ENCODE assay signal across 1 cellular context in the genomic region with DNA sequence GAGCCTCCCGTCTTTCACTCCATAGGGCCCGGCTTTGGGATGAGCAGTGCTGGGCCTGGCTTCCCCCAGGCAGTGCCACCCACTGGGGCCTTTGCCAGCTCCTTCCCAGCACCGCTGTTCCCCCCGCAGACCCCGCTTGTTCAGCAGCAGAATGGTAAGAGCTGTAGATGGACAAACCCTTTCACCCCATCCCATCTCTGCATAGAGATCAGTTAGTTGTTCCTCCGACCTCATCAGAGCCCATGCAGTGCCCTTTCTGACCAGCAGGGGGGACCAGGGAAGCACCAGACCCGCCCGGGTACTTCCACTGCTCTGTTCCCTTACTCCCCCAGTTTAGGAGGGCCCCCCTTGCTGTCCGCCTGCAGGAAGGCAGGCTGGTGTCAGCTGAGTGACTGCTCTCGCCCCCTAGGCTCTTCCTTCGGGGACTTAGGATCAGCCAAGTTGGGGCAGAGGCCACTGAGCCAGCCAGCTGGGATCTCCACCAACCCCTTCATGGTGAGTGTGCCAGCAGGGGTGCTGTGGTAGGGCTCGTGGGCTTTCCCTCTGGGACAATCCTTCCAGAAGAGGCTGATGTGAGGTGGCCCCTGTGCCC.
TF ChIP-seq lines count a peak whose summit lies in the region.

No MANE protein-coding gene starts in this region.

TF ChIP-seq in GM23338, 12 proteins besides CTCF, POLR2A, EP300 and RAD21 (continued from another document):
- TF ChIP-seq, protein P1, sequence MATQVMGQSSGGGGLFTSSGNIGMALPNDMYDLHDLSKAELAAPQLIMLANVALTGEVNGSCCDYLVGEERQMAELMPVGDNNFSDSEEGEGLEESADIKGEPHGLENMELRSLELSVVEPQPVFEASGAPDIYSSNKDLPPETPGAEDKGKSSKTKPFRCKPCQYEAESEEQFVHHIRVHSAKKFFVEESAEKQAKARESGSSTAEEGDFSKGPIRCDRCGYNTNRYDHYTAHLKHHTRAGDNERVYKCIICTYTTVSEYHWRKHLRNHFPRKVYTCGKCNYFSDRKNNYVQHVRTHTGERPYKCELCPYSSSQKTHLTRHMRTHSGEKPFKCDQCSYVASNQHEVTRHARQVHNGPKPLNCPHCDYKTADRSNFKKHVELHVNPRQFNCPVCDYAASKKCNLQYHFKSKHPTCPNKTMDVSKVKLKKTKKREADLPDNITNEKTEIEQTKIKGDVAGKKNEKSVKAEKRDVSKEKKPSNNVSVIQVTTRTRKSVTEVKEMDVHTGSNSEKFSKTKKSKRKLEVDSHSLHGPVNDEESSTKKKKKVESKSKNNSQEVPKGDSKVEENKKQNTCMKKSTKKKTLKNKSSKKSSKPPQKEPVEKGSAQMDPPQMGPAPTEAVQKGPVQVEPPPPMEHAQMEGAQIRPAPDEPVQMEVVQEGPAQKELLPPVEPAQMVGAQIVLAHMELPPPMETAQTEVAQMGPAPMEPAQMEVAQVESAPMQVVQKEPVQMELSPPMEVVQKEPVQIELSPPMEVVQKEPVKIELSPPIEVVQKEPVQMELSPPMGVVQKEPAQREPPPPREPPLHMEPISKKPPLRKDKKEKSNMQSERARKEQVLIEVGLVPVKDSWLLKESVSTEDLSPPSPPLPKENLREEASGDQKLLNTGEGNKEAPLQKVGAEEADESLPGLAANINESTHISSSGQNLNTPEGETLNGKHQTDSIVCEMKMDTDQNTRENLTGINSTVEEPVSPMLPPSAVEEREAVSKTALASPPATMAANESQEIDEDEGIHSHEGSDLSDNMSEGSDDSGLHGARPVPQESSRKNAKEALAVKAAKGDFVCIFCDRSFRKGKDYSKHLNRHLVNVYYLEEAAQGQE (IDR thresholded peaks at IDR 0.05; ENCODE audit: unreplicated experiment): no peak
- TF ChIP-seq, protein P2, sequence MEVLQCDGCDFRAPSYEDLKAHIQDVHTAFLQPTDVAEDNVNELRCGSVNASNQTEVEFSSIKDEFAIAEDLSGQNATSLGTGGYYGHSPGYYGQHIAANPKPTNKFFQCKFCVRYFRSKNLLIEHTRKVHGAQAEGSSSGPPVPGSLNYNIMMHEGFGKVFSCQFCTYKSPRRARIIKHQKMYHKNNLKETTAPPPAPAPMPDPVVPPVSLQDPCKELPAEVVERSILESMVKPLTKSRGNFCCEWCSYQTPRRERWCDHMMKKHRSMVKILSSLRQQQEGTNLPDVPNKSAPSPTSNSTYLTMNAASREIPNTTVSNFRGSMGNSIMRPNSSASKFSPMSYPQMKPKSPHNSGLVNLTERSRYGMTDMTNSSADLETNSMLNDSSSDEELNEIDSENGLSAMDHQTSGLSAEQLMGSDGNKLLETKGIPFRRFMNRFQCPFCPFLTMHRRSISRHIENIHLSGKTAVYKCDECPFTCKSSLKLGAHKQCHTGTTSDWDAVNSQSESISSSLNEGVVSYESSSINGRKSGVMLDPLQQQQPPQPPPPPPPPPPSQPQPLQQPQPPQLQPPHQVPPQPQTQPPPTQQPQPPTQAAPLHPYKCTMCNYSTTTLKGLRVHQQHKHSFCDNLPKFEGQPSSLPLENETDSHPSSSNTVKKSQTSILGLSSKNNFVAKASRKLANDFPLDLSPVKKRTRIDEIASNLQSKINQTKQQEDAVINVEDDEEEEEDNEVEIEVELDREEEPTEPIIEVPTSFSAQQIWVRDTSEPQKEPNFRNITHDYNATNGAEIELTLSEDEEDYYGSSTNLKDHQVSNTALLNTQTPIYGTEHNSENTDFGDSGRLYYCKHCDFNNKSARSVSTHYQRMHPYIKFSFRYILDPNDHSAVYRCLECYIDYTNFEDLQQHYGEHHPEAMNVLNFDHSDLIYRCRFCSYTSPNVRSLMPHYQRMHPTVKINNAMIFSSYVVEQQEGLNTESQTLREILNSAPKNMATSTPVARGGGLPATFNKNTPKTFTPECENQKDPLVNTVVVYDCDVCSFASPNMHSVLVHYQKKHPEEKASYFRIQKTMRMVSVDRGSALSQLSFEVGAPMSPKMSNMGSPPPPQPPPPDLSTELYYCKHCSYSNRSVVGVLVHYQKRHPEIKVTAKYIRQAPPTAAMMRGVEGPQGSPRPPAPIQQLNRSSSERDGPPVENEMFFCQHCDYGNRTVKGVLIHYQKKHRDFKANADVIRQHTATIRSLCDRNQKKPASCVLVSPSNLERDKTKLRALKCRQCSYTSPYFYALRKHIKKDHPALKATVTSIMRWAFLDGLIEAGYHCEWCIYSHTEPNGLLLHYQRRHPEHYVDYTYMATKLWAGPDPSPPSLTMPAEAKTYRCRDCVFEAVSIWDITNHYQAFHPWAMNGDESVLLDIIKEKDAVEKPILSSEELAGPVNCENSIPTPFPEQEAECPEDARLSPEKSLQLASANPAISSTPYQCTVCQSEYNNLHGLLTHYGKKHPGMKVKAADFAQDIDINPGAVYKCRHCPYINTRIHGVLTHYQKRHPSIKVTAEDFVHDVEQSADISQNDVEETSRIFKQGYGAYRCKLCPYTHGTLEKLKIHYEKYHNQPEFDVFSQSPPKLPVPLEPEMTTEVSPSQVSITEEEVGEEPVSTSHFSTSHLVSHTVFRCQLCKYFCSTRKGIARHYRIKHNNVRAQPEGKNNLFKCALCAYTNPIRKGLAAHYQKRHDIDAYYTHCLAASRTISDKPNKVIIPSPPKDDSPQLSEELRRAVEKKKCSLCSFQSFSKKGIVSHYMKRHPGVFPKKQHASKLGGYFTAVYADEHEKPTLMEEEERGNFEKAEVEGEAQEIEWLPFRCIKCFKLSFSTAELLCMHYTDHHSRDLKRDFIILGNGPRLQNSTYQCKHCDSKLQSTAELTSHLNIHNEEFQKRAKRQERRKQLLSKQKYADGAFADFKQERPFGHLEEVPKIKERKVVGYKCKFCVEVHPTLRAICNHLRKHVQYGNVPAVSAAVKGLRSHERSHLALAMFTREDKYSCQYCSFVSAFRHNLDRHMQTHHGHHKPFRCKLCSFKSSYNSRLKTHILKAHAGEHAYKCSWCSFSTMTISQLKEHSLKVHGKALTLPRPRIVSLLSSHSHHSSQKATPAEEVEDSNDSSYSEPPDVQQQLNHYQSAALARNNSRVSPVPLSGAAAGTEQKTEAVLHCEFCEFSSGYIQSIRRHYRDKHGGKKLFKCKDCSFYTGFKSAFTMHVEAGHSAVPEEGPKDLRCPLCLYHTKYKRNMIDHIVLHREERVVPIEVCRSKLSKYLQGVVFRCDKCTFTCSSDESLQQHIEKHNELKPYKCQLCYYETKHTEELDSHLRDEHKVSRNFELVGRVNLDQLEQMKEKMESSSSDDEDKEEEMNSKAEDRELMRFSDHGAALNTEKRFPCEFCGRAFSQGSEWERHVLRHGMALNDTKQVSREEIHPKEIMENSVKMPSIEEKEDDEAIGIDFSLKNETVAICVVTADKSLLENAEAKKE (CRISPR knock-in tag; IDR thresholded peaks at IDR 0.05): no peak
- TF ChIP-seq, protein P3, sequence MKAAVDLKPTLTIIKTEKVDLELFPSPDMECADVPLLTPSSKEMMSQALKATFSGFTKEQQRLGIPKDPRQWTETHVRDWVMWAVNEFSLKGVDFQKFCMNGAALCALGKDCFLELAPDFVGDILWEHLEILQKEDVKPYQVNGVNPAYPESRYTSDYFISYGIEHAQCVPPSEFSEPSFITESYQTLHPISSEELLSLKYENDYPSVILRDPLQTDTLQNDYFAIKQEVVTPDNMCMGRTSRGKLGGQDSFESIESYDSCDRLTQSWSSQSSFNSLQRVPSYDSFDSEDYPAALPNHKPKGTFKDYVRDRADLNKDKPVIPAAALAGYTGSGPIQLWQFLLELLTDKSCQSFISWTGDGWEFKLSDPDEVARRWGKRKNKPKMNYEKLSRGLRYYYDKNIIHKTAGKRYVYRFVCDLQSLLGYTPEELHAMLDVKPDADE (IDR thresholded peaks at IDR 0.05): no peak
- TF ChIP-seq ZNF114 (CRISPR knock-in tag; IDR thresholded peaks at IDR 0.05) (no peak), EZH2 (IDR thresholded peaks at IDR 0.05; ENCODE audit: low read depth, unreplicated experiment) (no peak), ZNF331 (CRISPR knock-in tag; IDR thresholded peaks at IDR 0.05; ENCODE audit: low read depth) (no peak), EZH2phosphoT487 (IDR thresholded peaks at IDR 0.05; ENCODE audit: unreplicated experiment) (no peak), POLR2AphosphoS5 (IDR thresholded peaks at IDR 0.05; ENCODE audit: low read depth) (no peak), STAT1 (IDR thresholded peaks at IDR 0.05; ENCODE audit: unreplicated experiment) (no peak)
